ENCODE assay signal across 8 cellular contexts in genomic region chr12:990649-991349, GRCh38. TPM values are rescaled to one million over a fixed set of nuclear protein-coding genes. Genes with fewer than 3 reads are reported as not detected.
A peak's percentile ranks its signal among the peaks of the same experiment; 100 is the strongest.
DNase-seq lines count a peak whose midpoint lies in the region; ATAC-seq and TF ChIP-seq lines count a peak whose summit lies in the region.

Gene ERC1 (plus strand): TSS chr12:991223. CDS start chr12:1027904, 36,681 bp downstream.

- H3K9me2 ChIP-seq in OCI-LY7 (ENCODE audit: insufficient read depth, low read length): no peaks in the 10 kb centered on the region

- H3K36me3 Mint-ChIP-seq in activated T-cell treated with anti-CD3 and anti-CD28 coated beads, Interleukin-2, amount 50 U/mL, for 4 hours (ENCODE audit: insufficient read depth): no peaks in the 10 kb centered on the region

- peaks cover 31% of the 10 kb centered on the region for H3K79me2 ChIP-seq in OCI-LY7 (ENCODE audit: insufficient read depth, low read depth, low read length)

- peak; percentile 44 for TF ChIP-seq CTCF in OCI-LY7 (conservative IDR thresholded peaks at IDR 0.05; ENCODE audit: low read length)

- H3K9me3 ChIP-seq in HUES48 (ENCODE audit: control insufficient read depth, insufficient read depth, low read length) (no peaks in the 10 kb centered on the region), OCI-LY7 (ENCODE audit: low read length) (no peaks in the 10 kb centered on the region), esophagus (ENCODE audit: control insufficient read depth in 2 of 2, insufficient read depth in 1 of 2, low read depth in 1 of 2, low read length in 1 of 2) (no peaks in the 10 kb centered on the region), mucosa of stomach (ENCODE audit: control insufficient read depth, low read length) (no peaks in the 10 kb centered on the region)

- peaks cover 7% of the 10 kb centered on the region; the same call in 1 of the 2 replicates for H4K20me1 ChIP-seq in OCI-LY7 (ENCODE audit: insufficient read depth, low read length)

- CTCF ChIA-PET in OCI-LY7 (lab: Charles Lee; ENCODE audit: unreplicated experiment): interaction anchor here (1.0 kb wide), 1 partner anchor 41 kb away, joined by 4 read pairs; the partner anchor contains the start of gene RAD52

- peaks cover 47% of the 10 kb centered on the region for H3K4me1 Mint-ChIP-seq in activated T-cell treated with anti-CD3 and anti-CD28 coated beads, Interleukin-2, amount 50 U/mL, for 4 hours (ENCODE audit: low read depth)

- DNase-seq in COLO829 (ENCODE audit: low spot score): peak; percentile 86
- DNase-seq in OCI-LY7 (ENCODE audit: low spot score): peak; percentile 88
- peak; percentile 81 for DNase-seq in activated T-cell treated with anti-CD3 and anti-CD28 coated beads, Interleukin-2, amount 50 U/mL, for 4 hours
- DNase-seq in stimulated activated CD8-positive, alpha-beta memory T cell treated with anti-CD3 and anti-CD28 coated beads, Interleukin-4, amount 100 ng/mL, for 48 hours: peak; percentile 86

- H3K4me3 ChIP-seq in HUES48 (ENCODE audit: low read depth, low read length) (peak within 1 kb of the TSS; percentile 96), OCI-LY7 (ENCODE audit: low read depth, low read length, poor library complexity, severe bottlenecking) (peak within 1 kb of the TSS; percentile 87), esophagus (ENCODE audit: low read depth in 1 of 2, low read length in 2 of 2) (peak within 1 kb of the TSS; percentile 80 to 87), mucosa of stomach (ENCODE audit: low read length) (peak within 1 kb of the TSS; percentile 90)

- intact Hi-C loops in OCI-LY7 (cut with micrococcal nuclease; ENCODE audit: unreplicated experiment): loop anchor here (2.0 to 10.0 kb wide), 3 partner anchors 42 to 604 kb away; partner anchors contain the start of genes FBXL14, RAD52 and WNK1

- H3K4me1 ChIP-seq in HUES48 (ENCODE audit: control insufficient read depth, insufficient read depth, low read length) (peaks cover 19% of the 10 kb centered on the region), OCI-LY7 (ENCODE audit: insufficient read depth, low read length, poor library complexity, severe bottlenecking) (peaks cover 38% of the 10 kb centered on the region), esophagus (ENCODE audit: control insufficient read depth in 2 of 2, insufficient read depth in 2 of 2, low read length in 1 of 2) (peaks cover 0 to 2% of the 10 kb centered on the region in 2 donors), mucosa of stomach (ENCODE audit: control insufficient read depth, insufficient read depth, low read length) (peaks cover 15% of the 10 kb centered on the region)

- no peaks in the 10 kb centered on the region for H3K9me3 Mint-ChIP-seq in activated T-cell treated with anti-CD3 and anti-CD28 coated beads, Interleukin-2, amount 50 U/mL, for 4 hours

- peak; percentile 71 for ATAC-seq in GM21360 (IDR thresholded peaks at IDR 0.05; ENCODE audit: unreplicated experiment)
- peak; percentile 89 to 90 for ATAC-seq in activated T-cell treated with anti-CD3 and anti-CD28 coated beads, Interleukin-2, amount 50 U/mL, for 4 hours

- H2AFZ ChIP-seq in OCI-LY7 (ENCODE audit: low read length): peak within 1 kb of the TSS; percentile 92

- no peaks in the 10 kb centered on the region for H3K36me3 ChIP-seq in HUES48 (ENCODE audit: control insufficient read depth, insufficient read depth, low read length)
- H3K36me3 ChIP-seq in OCI-LY7 (ENCODE audit: insufficient read depth, low read length): no peaks in the 10 kb centered on the region
- no peaks in the 10 kb centered on the region for H3K36me3 ChIP-seq in esophagus (ENCODE audit: control insufficient read depth in 2 of 2, insufficient read depth in 2 of 2, low read length in 1 of 2)
- H3K36me3 ChIP-seq in mucosa of stomach (ENCODE audit: control insufficient read depth, insufficient read depth, low read length): no peaks in the 10 kb centered on the region

- peak within 1 kb of the TSS; percentile 95 for H3K4me3 Mint-ChIP-seq in activated T-cell treated with anti-CD3 and anti-CD28 coated beads, Interleukin-2, amount 50 U/mL, for 4 hours

- WGBS in esophagus, 2 donors: 0% methylated on average over 61 to 91 of the region's 91 CpGs

- no peaks in the 10 kb centered on the region for H3K27me3 Mint-ChIP-seq in activated T-cell treated with anti-CD3 and anti-CD28 coated beads, Interleukin-2, amount 50 U/mL, for 4 hours (ENCODE audit: low read depth)

- POLR2A ChIA-PET in OCI-LY7 (lab: Charles Lee): interaction anchor here (0.6 to 1.7 kb wide), 8 partner anchors 8 to 751 kb away, joined by 3 to 11 read pairs (median 3); no protein-coding TSS in a partner anchor

- peak within 1 kb of the TSS; percentile 84 for H3K27ac ChIP-seq in HUES48 (ENCODE audit: low read depth, low read length)
- peak within 1 kb of the TSS; percentile 66 for H3K27ac ChIP-seq in OCI-LY7 (ENCODE audit: low read depth, low read length, poor library complexity, severe bottlenecking)
- peak within 1 kb of the TSS; percentile 96 to 98 for H3K27ac ChIP-seq in esophagus (ENCODE audit: low read depth in 2 of 2, low read length in 1 of 2)

- peak within 1 kb of the TSS; percentile 98 for H3K4me2 ChIP-seq in OCI-LY7 (ENCODE audit: low read length)

- H3K27me3 ChIP-seq in HUES48 (ENCODE audit: control insufficient read depth, insufficient read depth, low read length): 0 out of 2 replicates have a peak, but pooled peaks cover 2% of the 10 kb centered on the region
- no peaks in the 10 kb centered on the region for H3K27me3 ChIP-seq in esophagus (ENCODE audit: control insufficient read depth in 1 of 2, insufficient read depth in 2 of 2, low read length in 2 of 2)
- no peaks in the 10 kb centered on the region for H3K27me3 ChIP-seq in mucosa of stomach (ENCODE audit: control insufficient read depth, insufficient read depth, low read length)

- H3K9ac ChIP-seq in HUES48 (ENCODE audit: low read depth, low read length): peak within 1 kb of the TSS; percentile 94
- peak within 1 kb of the TSS; percentile 94 for H3K9ac ChIP-seq in mucosa of stomach (ENCODE audit: low read length)

- BruUV-seq in OCI-LY7 (replicated peaks; lab: Mats Ljungman, UMichigan): no TSS peak

RNA-seq across cellular contexts. Expression of gene ERC1, which starts in this region (rescaled TPM):
- 26.9 and 37.0 TPM in 2 replicates for total RNA-seq in OCI-LY7 (2014; rRNA removed; shearing (Covaris generic))
- 77.8 and 86.9 TPM in 2 replicates for total RNA-seq in OCI-LY7 (2022)
- total RNA-seq in activated T-cell treated with anti-CD3 and anti-CD28 coated beads, Interleukin-2, amount 50 U/mL, for 4 hours: 10 to 100 TPM; 18.7 to 21.9 (median 20.6) TPM
- 1 to 10 TPM; 6.4 to 8.7 TPM for polyA plus RNA-seq in esophagus

Comparison
In these comparisons a context has a peak if more than half of its experiments do, and no peak if none do; other contexts are left out.
1. Peak in every context shown above with its lines: DNase-seq, ATAC-seq, H3K4me3 ChIP-seq and H3K27ac ChIP-seq.